In the genomic region with DNA sequence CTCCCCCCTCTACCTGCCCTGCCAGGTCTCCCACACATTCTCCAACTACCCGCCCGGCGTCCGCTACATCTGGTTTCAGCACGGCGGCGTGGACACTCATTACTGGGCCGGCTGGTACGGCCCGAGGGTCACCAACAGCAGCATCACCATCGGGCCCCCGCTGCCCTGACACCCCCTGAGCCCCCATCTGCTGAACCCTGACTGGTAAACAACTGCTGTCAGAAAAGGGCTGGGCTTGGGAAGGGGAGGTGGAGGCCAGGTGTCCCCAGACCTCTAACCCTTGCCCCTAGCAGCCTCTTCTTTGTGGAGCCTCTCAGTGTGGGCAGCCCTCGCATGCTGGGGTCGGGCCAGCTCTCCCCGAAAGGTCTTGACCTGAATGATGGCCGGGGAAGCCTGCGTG, we compare ENCODE assay signal across 14 cellular contexts. TPM values are rescaled to one million over a fixed set of nuclear protein-coding genes. Genes with fewer than 3 reads are reported as not detected.
DNase-seq lines count a peak whose midpoint lies in the region; TF ChIP-seq lines count a peak whose summit lies in the region.
"Had no signal": no experiment of that assay in that cellular context is flagged by ENCODE, and none has a peak within 500 bp of the region (broad histone marks: within the 10 kb centered on the region; RNA-seq: fewer than 3 reads in every experiment).

No MANE protein-coding gene starts in this region.

- intact Hi-C loops in PC-9 (cut with micrococcal nuclease; ENCODE audit: unreplicated experiment) = loop anchor here (5.0 kb wide), 1 partner anchor 146 kb away; a partner anchor contains a TSS

- no peaks in the 10 kb centered on the region for H3K9me3 Mint-ChIP-seq in osteocyte (ENCODE audit: unreplicated experiment)
- H3K9me3 Mint-ChIP-seq: CD4-positive, alpha-beta memory T cell; GM23338 had no signal

- H3K27ac ChIP-seq in HEK293 (ENCODE audit: extremely low read depth, low read depth, low read length) (no peak overlapping the region), mesenchymal stem cell (ENCODE audit: low read length, poor library complexity, severe bottlenecking) (no peak overlapping the region), PC-9 (no peak overlapping the region)
- H3K27ac ChIP-seq: C4-2B had no signal

- H3K23ac ChIP-seq in mesenchymal stem cell (ENCODE audit: low read length in 2 of 2) = no peak overlapping the region

- H2AK5ac ChIP-seq in mesenchymal stem cell (ENCODE audit: low read length, severe bottlenecking) = no peak overlapping the region

- no peak overlapping the region for H3K18ac ChIP-seq in mesenchymal stem cell (ENCODE audit: low read depth in 1 of 2, low read length in 2 of 2)

- H3K4me3 ChIP-seq in HEK293 (ENCODE audit: low read depth, low read length) (no peak overlapping the region), mesenchymal stem cell (ENCODE audit: insufficient read depth in 1 of 2, low read depth in 1 of 2, low read length in 2 of 2) (no peak overlapping the region), PC-9 (no peak overlapping the region)
- H3K4me3 ChIP-seq: GM23338 had no signal

- BruUV-seq in PC-9 (replicated peaks; lab: Mats Ljungman, UMichigan) = no TSS peak

- H3K27me3 Mint-ChIP-seq in osteocyte (ENCODE audit: unreplicated experiment) = no peaks in the 10 kb centered on the region
- H3K27me3 Mint-ChIP-seq: CD4-positive, alpha-beta memory T cell had no signal

- H4K91ac ChIP-seq in mesenchymal stem cell (ENCODE audit: low read length) = no peak overlapping the region

- no peaks in the 10 kb centered on the region for H3K4me1 Mint-ChIP-seq in osteocyte (ENCODE audit: unreplicated experiment)
- H3K4me1 Mint-ChIP-seq: GM23338 had no signal

- no peak overlapping the region for H2BK5ac ChIP-seq in mesenchymal stem cell (ENCODE audit: low read depth, low read length, poor library complexity, severe bottlenecking)

- H2AFZ ChIP-seq in mesenchymal stem cell (ENCODE audit: low read depth, low read length) (no peak overlapping the region), PC-9 (no peak overlapping the region)
- H2AFZ ChIP-seq: GM23338 had no signal

- WGBS in mesenchymal stem cell = 98% methylated on average over 17 of the region's 17 CpGs

- CTCF ChIA-PET in HEK293 (lab: Yijun Ruan, JAX) (interaction anchor here (0.6 to 1.6 kb wide), 4 partner anchors 8 to 323 kb away, joined by 3 to 8 read pairs (median 4); no protein-coding TSS in a partner anchor), PC-9 (lab: Charles Lee) (no interaction called here)

- H3K4me3 Mint-ChIP-seq in osteocyte (ENCODE audit: unreplicated experiment) = no peak overlapping the region
- H3K4me3 Mint-ChIP-seq: GM23338 had no signal

- peaks cover 6% of the 10 kb centered on the region for H3K36me3 Mint-ChIP-seq in osteocyte (ENCODE audit: unreplicated experiment)

- H3F3A ChIP-seq in PC-9 (ENCODE audit: insufficient read depth, low read depth) = no peaks in the 10 kb centered on the region

- H3K9me2 ChIP-seq in PC-9 (ENCODE audit: insufficient read depth) = no peaks in the 10 kb centered on the region

- POLR2A ChIA-PET in HEK293 (lab: Yijun Ruan, JAX) (interaction anchor here (0.6 kb wide), 1 partner anchor 247 kb away, joined by 3 read pairs; no protein-coding TSS in a partner anchor), PC-9 (lab: Charles Lee; ENCODE audit: unreplicated experiment) (no interaction called here)

- TF ChIP-seq CTCF in HEK293 (tag by site-specific recombination; IDR thresholded peaks at IDR 0.05) (no peak), osteocyte (IDR thresholded peaks at IDR 0.05) (no peak), PC-9 (conservative IDR thresholded peaks at IDR 0.05) (no peak)

- no peaks in the 10 kb centered on the region for H3K27me3 ChIP-seq in mesenchymal stem cell (ENCODE audit: control insufficient read depth in 1 of 2, insufficient read depth in 1 of 2, low read length in 2 of 2)
- H3K27me3 ChIP-seq in PC-9 (ENCODE audit: insufficient read depth, low read depth) = no peaks in the 10 kb centered on the region

- H3K27ac Mint-ChIP-seq in osteocyte (ENCODE audit: unreplicated experiment) = no peak overlapping the region
- H3K27ac Mint-ChIP-seq: CD4-positive, alpha-beta memory T cell; GM23338 had no signal

- H3K79me2 ChIP-seq in PC-9 (ENCODE audit: low read depth) = no peaks in the 10 kb centered on the region

- no peaks in the 10 kb centered on the region for H4K20me1 ChIP-seq in PC-9 (ENCODE audit: insufficient read depth)

- DNase-seq in mesenchymal stem cell (no peak), osteocyte (ENCODE audit: extremely low spot score, unreplicated experiment) (peak; percentile 80), PC-9 (no peak)
- no peak for DNase-seq in activated CD4-positive, alpha-beta T cell treated with anti-CD3 and anti-CD28 coated beads for 4 hours
- DNase-seq in stimulated activated CD8-positive, alpha-beta memory T cell treated with anti-CD3 and anti-CD28 coated beads, Interleukin-4, amount 100 ng/mL, for 48 hours = no peak
- DNase-seq: ACHN; CD4-positive, alpha-beta memory T cell; DMS153; DMS79 treated with DMSO at 0.1 percent for 48 hours; GF-D8; H7 had no signal

- H3K9me3 ChIP-seq in HEK293 (ENCODE audit: control insufficient read depth, insufficient read depth, low read depth, low read length) (no peaks in the 10 kb centered on the region), mesenchymal stem cell (ENCODE audit: control insufficient read depth, low read length) (no peaks in the 10 kb centered on the region), PC-9 (ENCODE audit: insufficient read depth, low read depth) (no peaks in the 10 kb centered on the region)

- H3K79me1 ChIP-seq in mesenchymal stem cell (replicated peaks; ENCODE audit: low read length, poor library complexity, severe bottlenecking) = peaks cover 2% of the 10 kb centered on the region

- no peak overlapping the region for H4K8ac ChIP-seq in mesenchymal stem cell (ENCODE audit: low read length)

- peaks cover 8 to 69% of the 10 kb centered on the region in 2 experiments; a peak in 2 of 3 replicates for H3K36me3 ChIP-seq in HEK293 (ENCODE audit: control insufficient read depth in 2 of 2, insufficient read depth in 1 of 2, low read length in 2 of 2)
- H3K36me3 ChIP-seq in mesenchymal stem cell (ENCODE audit: control insufficient read depth in 1 of 2, insufficient read depth in 2 of 2, low read depth in 1 of 2, low read length in 2 of 2) = peaks cover 16 to 50% of the 10 kb centered on the region in 2 experiments
- no peaks in the 10 kb centered on the region for H3K36me3 ChIP-seq in PC-9 (ENCODE audit: low read depth)

- H2BK15ac ChIP-seq in mesenchymal stem cell (ENCODE audit: low read depth, poor library complexity, severe bottlenecking) = no peak overlapping the region

- no peak overlapping the region for H2BK120ac ChIP-seq in mesenchymal stem cell (ENCODE audit: low read depth, low read length)

- no peak overlapping the region for H3K9ac ChIP-seq in mesenchymal stem cell (ENCODE audit: low read length)

- H3K4me1 ChIP-seq in HEK293 (ENCODE audit: control insufficient read depth, insufficient read depth, low read length) = no peaks in the 10 kb centered on the region
- H3K4me1 ChIP-seq in mesenchymal stem cell (ENCODE audit: control insufficient read depth, insufficient read depth, low read depth, low read length) = peaks cover 10% of the 10 kb centered on the region
- no peaks in the 10 kb centered on the region for H3K4me1 ChIP-seq in PC-9 (replicated peaks; ENCODE audit: insufficient read depth)

- no peak overlapping the region for H3K4ac ChIP-seq in mesenchymal stem cell (ENCODE audit: low read depth in 1 of 2, low read length in 2 of 2)

- H2BK12ac ChIP-seq in mesenchymal stem cell (ENCODE audit: low read length in 2 of 2) = no peak overlapping the region

- peak overlapping the region in 1 of 2 experiments; percentile 11 for H3K14ac ChIP-seq in mesenchymal stem cell (ENCODE audit: low read length in 2 of 2)

- H3K4me2 ChIP-seq in mesenchymal stem cell (ENCODE audit: low read length, poor library complexity, severe bottlenecking) (peak overlapping the region; percentile 31), PC-9 (no peak overlapping the region)
- H3K4me2 ChIP-seq: GM23338 had no signal

TF ChIP-seq in HEK293, 187 proteins besides CTCF, POLR2A, EP300 and RAD21 (continues in another document):
- no peak for TF ChIP-seq ZFP3 (tag by site-specific recombination; IDR thresholded peaks at IDR 0.05; ENCODE audit: low read depth)
- TF ChIP-seq, protein P1, sequence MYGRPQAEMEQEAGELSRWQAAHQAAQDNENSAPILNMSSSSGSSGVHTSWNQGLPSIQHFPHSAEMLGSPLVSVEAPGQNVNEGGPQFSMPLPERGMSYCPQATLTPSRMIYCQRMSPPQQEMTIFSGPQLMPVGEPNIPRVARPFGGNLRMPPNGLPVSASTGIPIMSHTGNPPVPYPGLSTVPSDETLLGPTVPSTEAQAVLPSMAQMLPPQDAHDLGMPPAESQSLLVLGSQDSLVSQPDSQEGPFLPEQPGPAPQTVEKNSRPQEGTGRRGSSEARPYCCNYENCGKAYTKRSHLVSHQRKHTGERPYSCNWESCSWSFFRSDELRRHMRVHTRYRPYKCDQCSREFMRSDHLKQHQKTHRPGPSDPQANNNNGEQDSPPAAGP (tag by site-specific recombination; IDR thresholded peaks at IDR 0.05) = peak; percentile 37; the same call in 1 of the 2 replicates

RNA-seq across cellular contexts. Expression of a gene that starts 2.9 kb away (rescaled TPM):
- 6.2 TPM for polyA plus RNA-seq in mesenchymal stem cell (2013, experiment 1 of 2)
- polyA plus RNA-seq in mesenchymal stem cell (2013, experiment 2 of 2) = 6.3 TPM
- total RNA-seq in osteocyte (7.8 and 8.4 TPM in 2 replicates), PC-9 (2021) (4.4 and 7.1 TPM in 2 replicates)

RNA-seq across cellular contexts. Expression of a gene that starts 6.4 kb away (rescaled TPM):
- 17.4 TPM for polyA plus RNA-seq in mesenchymal stem cell (2013, experiment 1 of 2)
- polyA plus RNA-seq in mesenchymal stem cell (2013, experiment 2 of 2) = 14.8 TPM
- 27.7 and 29.6 TPM in 2 replicates for total RNA-seq in osteocyte
- total RNA-seq in PC-9 (2021) = 31.9 and 32.4 TPM in 2 replicates

RNA-seq across cellular contexts. Expression of a gene that starts 6.9 kb away (rescaled TPM):
- polyA plus RNA-seq in mesenchymal stem cell (2013, experiment 1 of 2) = 3.1 TPM
- 3.7 TPM for polyA plus RNA-seq in mesenchymal stem cell (2013, experiment 2 of 2)
- total RNA-seq in osteocyte (1.4 and 2.0 TPM in 2 replicates), PC-9 (2021) (40.3 and 74.0 TPM in 2 replicates)

RNA-seq across cellular contexts. Expression of a gene that starts 19.8 kb away (rescaled TPM):
- polyA plus RNA-seq in mesenchymal stem cell (2013, experiment 1 of 2) = 25.7 TPM
- polyA plus RNA-seq in mesenchymal stem cell (2013, experiment 2 of 2) = 26.3 TPM
- total RNA-seq in osteocyte = 48.0 and 50.1 TPM in 2 replicates
- total RNA-seq in PC-9 (2021) = 52.9 and 58.9 TPM in 2 replicates

RNA-seq across cellular contexts. Expression of a gene that starts 30.4 kb away (rescaled TPM):
- polyA plus RNA-seq in mesenchymal stem cell (2013, experiment 1 of 2) = not detected
- polyA plus RNA-seq in mesenchymal stem cell (2013, experiment 2 of 2) = under 0.01 TPM
- total RNA-seq in osteocyte (0.10 and 0.21 TPM in 2 replicates), PC-9 (2021) (not detected in 2 replicates)

Comparison
In these comparisons a context has a peak if more than half of its experiments do, and no peak if none do; other contexts are left out.
1. RNA of a gene that starts 6.9 kb away (total RNA-seq): 40.3 to 74.0 TPM in PC-9; 1.4 to 2.0 TPM in osteocyte; every median in the first group is over 10 times any median in the second.